ENCODE assay signal across 1 cellular context in the genomic region with DNA sequence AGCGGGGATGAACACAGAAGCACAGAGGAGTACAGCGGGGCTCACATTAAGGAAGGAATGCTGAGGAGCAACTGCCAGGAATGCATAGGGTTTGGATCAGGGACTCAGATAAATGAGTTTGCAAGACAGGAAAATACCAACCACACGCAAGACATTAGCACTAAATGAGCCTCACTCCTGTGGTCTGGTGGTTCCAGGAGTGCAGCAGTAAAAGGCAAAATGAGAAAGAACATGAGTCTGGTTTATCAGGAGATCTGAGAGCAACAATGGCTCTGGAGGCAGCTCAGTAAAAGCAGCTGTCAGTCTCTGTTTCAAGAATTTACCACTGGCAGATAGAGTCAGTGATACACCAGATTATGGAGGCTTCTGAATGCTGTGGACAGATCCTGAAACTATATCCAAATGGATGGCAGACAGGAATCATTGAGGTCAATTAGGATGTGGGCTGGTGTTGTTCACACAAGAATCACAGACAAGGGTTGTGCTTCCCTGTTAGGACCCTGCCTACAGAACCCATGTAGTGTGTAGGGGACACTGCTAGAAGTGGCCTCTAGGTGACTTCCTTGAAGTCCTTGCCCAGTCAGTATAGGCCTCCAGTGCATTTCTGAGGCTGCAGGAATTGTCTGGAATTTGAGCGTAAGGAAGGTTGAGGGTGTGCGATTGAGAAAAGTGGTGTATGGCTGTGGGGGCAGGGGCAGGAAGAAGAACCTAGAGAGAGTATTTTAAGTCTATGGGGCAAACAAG.
TF ChIP-seq lines count a peak whose summit lies in the region.

No MANE protein-coding gene starts in this region.

TF ChIP-seq in SK-N-SH treated with all-trans-retinoic acid at 6 μM for 48 hours, 23 proteins besides CTCF, POLR2A, EP300 and RAD21:
- TF ChIP-seq, protein P1, sequence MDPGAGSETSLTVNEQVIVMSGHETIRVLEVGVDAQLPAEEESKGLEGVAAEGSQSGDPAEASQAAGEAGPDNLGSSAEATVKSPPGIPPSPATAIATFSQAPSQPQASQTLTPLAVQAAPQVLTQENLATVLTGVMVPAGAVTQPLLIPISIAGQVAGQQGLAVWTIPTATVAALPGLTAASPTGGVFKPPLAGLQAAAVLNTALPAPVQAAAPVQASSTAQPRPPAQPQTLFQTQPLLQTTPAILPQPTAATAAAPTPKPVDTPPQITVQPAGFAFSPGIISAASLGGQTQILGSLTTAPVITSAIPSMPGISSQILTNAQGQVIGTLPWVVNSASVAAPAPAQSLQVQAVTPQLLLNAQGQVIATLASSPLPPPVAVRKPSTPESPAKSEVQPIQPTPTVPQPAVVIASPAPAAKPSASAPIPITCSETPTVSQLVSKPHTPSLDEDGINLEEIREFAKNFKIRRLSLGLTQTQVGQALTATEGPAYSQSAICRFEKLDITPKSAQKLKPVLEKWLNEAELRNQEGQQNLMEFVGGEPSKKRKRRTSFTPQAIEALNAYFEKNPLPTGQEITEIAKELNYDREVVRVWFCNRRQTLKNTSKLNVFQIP (CRISPR knock-in tag; IDR thresholded peaks at IDR 0.05; ENCODE audit: borderline replicate concordance, low read depth): no peak
- no peak for TF ChIP-seq TCF4 (CRISPR knock-in tag; IDR thresholded peaks at IDR 0.05; ENCODE audit: borderline replicate concordance)
- TF ChIP-seq, protein P2, sequence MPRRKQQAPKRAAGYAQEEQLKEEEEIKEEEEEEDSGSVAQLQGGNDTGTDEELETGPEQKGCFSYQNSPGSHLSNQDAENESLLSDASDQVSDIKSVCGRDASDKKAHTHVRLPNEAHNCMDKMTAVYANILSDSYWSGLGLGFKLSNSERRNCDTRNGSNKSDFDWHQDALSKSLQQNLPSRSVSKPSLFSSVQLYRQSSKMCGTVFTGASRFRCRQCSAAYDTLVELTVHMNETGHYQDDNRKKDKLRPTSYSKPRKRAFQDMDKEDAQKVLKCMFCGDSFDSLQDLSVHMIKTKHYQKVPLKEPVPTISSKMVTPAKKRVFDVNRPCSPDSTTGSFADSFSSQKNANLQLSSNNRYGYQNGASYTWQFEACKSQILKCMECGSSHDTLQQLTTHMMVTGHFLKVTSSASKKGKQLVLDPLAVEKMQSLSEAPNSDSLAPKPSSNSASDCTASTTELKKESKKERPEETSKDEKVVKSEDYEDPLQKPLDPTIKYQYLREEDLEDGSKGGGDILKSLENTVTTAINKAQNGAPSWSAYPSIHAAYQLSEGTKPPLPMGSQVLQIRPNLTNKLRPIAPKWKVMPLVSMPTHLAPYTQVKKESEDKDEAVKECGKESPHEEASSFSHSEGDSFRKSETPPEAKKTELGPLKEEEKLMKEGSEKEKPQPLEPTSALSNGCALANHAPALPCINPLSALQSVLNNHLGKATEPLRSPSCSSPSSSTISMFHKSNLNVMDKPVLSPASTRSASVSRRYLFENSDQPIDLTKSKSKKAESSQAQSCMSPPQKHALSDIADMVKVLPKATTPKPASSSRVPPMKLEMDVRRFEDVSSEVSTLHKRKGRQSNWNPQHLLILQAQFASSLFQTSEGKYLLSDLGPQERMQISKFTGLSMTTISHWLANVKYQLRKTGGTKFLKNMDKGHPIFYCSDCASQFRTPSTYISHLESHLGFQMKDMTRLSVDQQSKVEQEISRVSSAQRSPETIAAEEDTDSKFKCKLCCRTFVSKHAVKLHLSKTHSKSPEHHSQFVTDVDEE (CRISPR knock-in tag; IDR thresholded peaks at IDR 0.05): no peak
- no peak for TF ChIP-seq CSDC2 (CRISPR knock-in tag; IDR thresholded peaks at IDR 0.05)
- TF ChIP-seq ARNTL (CRISPR knock-in tag; IDR thresholded peaks at IDR 0.05; ENCODE audit: borderline replicate concordance, low read depth): no peak
- TF ChIP-seq, protein P3, sequence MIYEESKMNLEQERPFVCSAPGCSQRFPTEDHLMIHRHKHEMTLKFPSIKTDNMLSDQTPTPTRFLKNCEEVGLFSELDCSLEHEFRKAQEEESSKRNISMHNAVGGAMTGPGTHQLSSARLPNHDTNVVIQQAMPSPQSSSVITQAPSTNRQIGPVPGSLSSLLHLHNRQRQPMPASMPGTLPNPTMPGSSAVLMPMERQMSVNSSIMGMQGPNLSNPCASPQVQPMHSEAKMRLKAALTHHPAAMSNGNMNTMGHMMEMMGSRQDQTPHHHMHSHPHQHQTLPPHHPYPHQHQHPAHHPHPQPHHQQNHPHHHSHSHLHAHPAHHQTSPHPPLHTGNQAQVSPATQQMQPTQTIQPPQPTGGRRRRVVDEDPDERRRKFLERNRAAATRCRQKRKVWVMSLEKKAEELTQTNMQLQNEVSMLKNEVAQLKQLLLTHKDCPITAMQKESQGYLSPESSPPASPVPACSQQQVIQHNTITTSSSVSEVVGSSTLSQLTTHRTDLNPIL (CRISPR knock-in tag; IDR thresholded peaks at IDR 0.05; ENCODE audit: low read depth): no peak
- no peak for TF ChIP-seq ZFP3 (CRISPR knock-in tag; IDR thresholded peaks at IDR 0.05)
- TF ChIP-seq ZC3H10 (CRISPR knock-in tag; IDR thresholded peaks at IDR 0.05): no peak
- TF ChIP-seq, protein P4, sequence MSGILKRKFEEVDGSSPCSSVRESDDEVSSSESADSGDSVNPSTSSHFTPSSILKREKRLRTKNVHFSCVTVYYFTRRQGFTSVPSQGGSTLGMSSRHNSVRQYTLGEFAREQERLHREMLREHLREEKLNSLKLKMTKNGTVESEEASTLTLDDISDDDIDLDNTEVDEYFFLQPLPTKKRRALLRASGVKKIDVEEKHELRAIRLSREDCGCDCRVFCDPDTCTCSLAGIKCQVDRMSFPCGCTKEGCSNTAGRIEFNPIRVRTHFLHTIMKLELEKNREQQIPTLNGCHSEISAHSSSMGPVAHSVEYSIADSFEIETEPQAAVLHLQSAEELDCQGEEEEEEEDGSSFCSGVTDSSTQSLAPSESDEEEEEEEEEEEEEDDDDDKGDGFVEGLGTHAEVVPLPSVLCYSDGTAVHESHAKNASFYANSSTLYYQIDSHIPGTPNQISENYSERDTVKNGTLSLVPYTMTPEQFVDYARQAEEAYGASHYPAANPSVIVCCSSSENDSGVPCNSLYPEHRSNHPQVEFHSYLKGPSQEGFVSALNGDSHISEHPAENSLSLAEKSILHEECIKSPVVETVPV (CRISPR knock-in tag; IDR thresholded peaks at IDR 0.05): no peak
TF ChIP-seq in SK-N-SH treated with all-trans-retinoic acid at 6 μM for 48 hours: peak in this region for 0.
